In the genomic region with DNA sequence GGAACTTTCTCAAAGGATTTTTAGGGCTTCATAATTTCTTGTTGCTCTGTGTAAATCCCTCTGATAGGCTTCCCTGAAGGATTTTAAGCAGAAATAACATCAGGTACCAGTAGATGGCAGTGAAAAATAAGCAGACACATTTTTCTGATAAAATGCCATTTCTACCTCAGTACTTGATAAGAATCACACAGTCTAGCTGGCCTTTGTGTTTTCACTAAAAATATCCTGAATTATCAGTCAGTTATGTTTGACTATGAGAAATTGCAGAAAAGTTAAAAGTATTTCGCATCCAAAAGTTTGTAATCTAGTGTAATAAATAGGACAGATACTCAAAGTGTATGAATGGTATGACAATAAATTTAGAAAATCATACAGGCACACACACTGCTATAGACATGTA, we compare ENCODE assay signal across 8 cellular contexts.
DNase-seq lines count a peak whose midpoint lies in the region; ATAC-seq and TF ChIP-seq lines count a peak whose summit lies in the region.

No MANE protein-coding gene starts in this region.

- no peaks in the 10 kb centered on the region for H3K36me3 ChIP-seq in CD8-positive, alpha-beta memory T cell (ENCODE audit: insufficient read depth, low read length)

- H3K4me1 ChIP-seq in CD8-positive, alpha-beta memory T cell (ENCODE audit: insufficient read depth, low read length), result no peaks in the 10 kb centered on the region

- no peaks in the 10 kb centered on the region for H3K27me3 Mint-ChIP-seq in WTC11 (ENCODE audit: low read depth)
- peaks cover 0 to 3% of the 10 kb centered on the region in 2 donors for H3K27me3 Mint-ChIP-seq in CD8-positive, alpha-beta memory T cell

- no peaks in the 10 kb centered on the region for H3K9me3 ChIP-seq in CD8-positive, alpha-beta memory T cell (ENCODE audit: low read length)

- H3K4me1 Mint-ChIP-seq in WTC11, result peaks cover 3% of the 10 kb centered on the region; the same call in 1 of the 2 replicates
- no peaks in the 10 kb centered on the region for H3K4me1 Mint-ChIP-seq in CD8-positive, alpha-beta memory T cell

- intact Hi-C loops in left colon (cut with DNase I, micrococcal nuclease), result no loop called here

- H3K4me3 ChIP-seq in GM12865 (ENCODE audit: low read depth, low read length), result no peak overlapping the region
- H3K4me3 ChIP-seq in Jurkat, Clone E6-1 (ENCODE audit: low read length), result no peak overlapping the region
- no peak overlapping the region for H3K4me3 ChIP-seq in CD8-positive, alpha-beta memory T cell (ENCODE audit: low read length)

- DNase-seq in GM12865 (ENCODE audit: low read depth), result peak; percentile 27
- DNase-seq in Jurkat, Clone E6-1 (ENCODE audit: low read depth, low spot score), result peak; percentile 22
- no peak for DNase-seq in WTC11 (ENCODE audit: low spot score)
- DNase-seq in left colon, result no peak
- no peak for DNase-seq in mucosa of gallbladder (ENCODE audit: low spot score)
- DNase-seq in activated T-cell treated with anti-CD3 and anti-CD28 coated beads, Interleukin-2, amount 50 U/mL, for 1 hour, result no peak
- DNase-seq in CD8-positive, alpha-beta memory T cell, result no peak

- TF ChIP-seq CTCF in GM12865 (IDR thresholded peaks at IDR 0.05; ENCODE audit: insufficient read depth, low read depth, low read length, missing control alignments), result peak; percentile 26
- TF ChIP-seq CTCF in WTC11 (IDR thresholded peaks at IDR 0.05), result 0 out of 2 replicates have a peak, but pooled peaks have one; percentile 26

- H3K27ac ChIP-seq in CD8-positive, alpha-beta memory T cell (ENCODE audit: low read depth, low read length), result no peak overlapping the region

- CTCF ChIA-PET in WTC11 (lab: Charles Lee), result interaction anchor here (0.9 to 4.4 kb wide), 8 partner anchors 9 to 216 kb away, joined by 3 to 37 read pairs (median 5); a partner anchor contains a TSS
- CTCF ChIA-PET in CD8-positive, alpha-beta memory T cell (lab: Charles Lee), result no interaction called here

- ATAC-seq in WTC11 (peak; percentile 70), left colon (peak; percentile 47), HG02571 (IDR thresholded peaks at IDR 0.05; ENCODE audit: unreplicated experiment) (no peak)

- H3K27ac Mint-ChIP-seq in WTC11, result no peak overlapping the region
- H3K27ac Mint-ChIP-seq in CD8-positive, alpha-beta memory T cell, result no peak overlapping the region

- H3K27me3 ChIP-seq in CD8-positive, alpha-beta memory T cell (ENCODE audit: insufficient read depth, low read length, poor library complexity, severe bottlenecking), result no peaks in the 10 kb centered on the region

- H3K4me3 Mint-ChIP-seq in WTC11, result no peak overlapping the region
- H3K4me3 Mint-ChIP-seq in CD8-positive, alpha-beta memory T cell, result no peak overlapping the region

- H3K36me3 Mint-ChIP-seq in WTC11, result peaks cover 18% of the 10 kb centered on the region
- H3K36me3 Mint-ChIP-seq in CD8-positive, alpha-beta memory T cell, result peaks cover 9 to 17% (median 15%) of the 10 kb centered on the region in 3 donors

- POLR2A ChIA-PET in WTC11 (lab: Charles Lee), result no interaction called here
- POLR2A ChIA-PET in CD8-positive, alpha-beta memory T cell (lab: Charles Lee), result no interaction called here

- peaks cover 12% of the 10 kb centered on the region for H3K9me3 Mint-ChIP-seq in WTC11
- peaks cover 0 to 4% (median 0%) of the 10 kb centered on the region in 5 donors for H3K9me3 Mint-ChIP-seq in CD8-positive, alpha-beta memory T cell

TF ChIP-seq in WTC11, 78 proteins besides CTCF, POLR2A, EP300 and RAD21:
- no peak for TF ChIP-seq HMGA2 (CRISPR knock-in tag; IDR thresholded peaks at IDR 0.05)
- TF ChIP-seq NR1H2 (CRISPR knock-in tag; IDR thresholded peaks at IDR 0.05), result no peak
- no peak for TF ChIP-seq NR3C1 (CRISPR knock-in tag; conservative IDR thresholded peaks at IDR 0.05; ENCODE audit: low read depth)
- TF ChIP-seq RELA (CRISPR knock-in tag; IDR thresholded peaks at IDR 0.05; ENCODE audit: borderline replicate concordance), result no peak
- TF ChIP-seq ZBTB21 (CRISPR knock-in tag; IDR thresholded peaks at IDR 0.05; ENCODE audit: borderline replicate concordance), result no peak
- no peak for TF ChIP-seq ESRRA (CRISPR knock-in tag; IDR thresholded peaks at IDR 0.05; ENCODE audit: borderline replicate concordance)
- TF ChIP-seq, protein P1, sequence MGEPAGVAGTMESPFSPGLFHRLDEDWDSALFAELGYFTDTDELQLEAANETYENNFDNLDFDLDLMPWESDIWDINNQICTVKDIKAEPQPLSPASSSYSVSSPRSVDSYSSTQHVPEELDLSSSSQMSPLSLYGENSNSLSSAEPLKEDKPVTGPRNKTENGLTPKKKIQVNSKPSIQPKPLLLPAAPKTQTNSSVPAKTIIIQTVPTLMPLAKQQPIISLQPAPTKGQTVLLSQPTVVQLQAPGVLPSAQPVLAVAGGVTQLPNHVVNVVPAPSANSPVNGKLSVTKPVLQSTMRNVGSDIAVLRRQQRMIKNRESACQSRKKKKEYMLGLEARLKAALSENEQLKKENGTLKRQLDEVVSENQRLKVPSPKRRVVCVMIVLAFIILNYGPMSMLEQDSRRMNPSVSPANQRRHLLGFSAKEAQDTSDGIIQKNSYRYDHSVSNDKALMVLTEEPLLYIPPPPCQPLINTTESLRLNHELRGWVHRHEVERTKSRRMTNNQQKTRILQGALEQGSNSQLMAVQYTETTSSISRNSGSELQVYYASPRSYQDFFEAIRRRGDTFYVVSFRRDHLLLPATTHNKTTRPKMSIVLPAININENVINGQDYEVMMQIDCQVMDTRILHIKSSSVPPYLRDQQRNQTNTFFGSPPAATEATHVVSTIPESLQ (CRISPR knock-in tag; IDR thresholded peaks at IDR 0.05), result no peak
- no peak for TF ChIP-seq TCF7 (CRISPR knock-in tag; IDR thresholded peaks at IDR 0.05; ENCODE audit: low read depth)
- TF ChIP-seq, protein P2, sequence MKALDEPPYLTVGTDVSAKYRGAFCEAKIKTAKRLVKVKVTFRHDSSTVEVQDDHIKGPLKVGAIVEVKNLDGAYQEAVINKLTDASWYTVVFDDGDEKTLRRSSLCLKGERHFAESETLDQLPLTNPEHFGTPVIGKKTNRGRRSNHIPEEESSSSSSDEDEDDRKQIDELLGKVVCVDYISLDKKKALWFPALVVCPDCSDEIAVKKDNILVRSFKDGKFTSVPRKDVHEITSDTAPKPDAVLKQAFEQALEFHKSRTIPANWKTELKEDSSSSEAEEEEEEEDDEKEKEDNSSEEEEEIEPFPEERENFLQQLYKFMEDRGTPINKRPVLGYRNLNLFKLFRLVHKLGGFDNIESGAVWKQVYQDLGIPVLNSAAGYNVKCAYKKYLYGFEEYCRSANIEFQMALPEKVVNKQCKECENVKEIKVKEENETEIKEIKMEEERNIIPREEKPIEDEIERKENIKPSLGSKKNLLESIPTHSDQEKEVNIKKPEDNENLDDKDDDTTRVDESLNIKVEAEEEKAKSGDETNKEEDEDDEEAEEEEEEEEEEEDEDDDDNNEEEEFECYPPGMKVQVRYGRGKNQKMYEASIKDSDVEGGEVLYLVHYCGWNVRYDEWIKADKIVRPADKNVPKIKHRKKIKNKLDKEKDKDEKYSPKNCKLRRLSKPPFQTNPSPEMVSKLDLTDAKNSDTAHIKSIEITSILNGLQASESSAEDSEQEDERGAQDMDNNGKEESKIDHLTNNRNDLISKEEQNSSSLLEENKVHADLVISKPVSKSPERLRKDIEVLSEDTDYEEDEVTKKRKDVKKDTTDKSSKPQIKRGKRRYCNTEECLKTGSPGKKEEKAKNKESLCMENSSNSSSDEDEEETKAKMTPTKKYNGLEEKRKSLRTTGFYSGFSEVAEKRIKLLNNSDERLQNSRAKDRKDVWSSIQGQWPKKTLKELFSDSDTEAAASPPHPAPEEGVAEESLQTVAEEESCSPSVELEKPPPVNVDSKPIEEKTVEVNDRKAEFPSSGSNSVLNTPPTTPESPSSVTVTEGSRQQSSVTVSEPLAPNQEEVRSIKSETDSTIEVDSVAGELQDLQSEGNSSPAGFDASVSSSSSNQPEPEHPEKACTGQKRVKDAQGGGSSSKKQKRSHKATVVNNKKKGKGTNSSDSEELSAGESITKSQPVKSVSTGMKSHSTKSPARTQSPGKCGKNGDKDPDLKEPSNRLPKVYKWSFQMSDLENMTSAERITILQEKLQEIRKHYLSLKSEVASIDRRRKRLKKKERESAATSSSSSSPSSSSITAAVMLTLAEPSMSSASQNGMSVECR (CRISPR knock-in tag; IDR thresholded peaks at IDR 0.05; ENCODE audit: borderline replicate concordance), result no peak
- TF ChIP-seq, protein P3, sequence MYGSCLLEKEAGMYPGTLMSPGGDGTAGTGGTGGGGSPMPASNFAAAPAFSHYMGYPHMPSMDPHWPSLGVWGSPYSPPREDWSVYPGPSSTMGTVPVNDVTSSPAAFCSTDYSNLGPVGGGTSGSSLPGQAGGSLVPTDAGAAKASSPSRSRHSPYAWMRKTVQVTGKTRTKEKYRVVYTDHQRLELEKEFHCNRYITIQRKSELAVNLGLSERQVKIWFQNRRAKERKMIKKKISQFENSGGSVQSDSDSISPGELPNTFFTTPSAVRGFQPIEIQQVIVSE (CRISPR knock-in tag; IDR thresholded peaks at IDR 0.05; ENCODE audit: borderline replicate concordance), result no peak
- TF ChIP-seq, protein P4, sequence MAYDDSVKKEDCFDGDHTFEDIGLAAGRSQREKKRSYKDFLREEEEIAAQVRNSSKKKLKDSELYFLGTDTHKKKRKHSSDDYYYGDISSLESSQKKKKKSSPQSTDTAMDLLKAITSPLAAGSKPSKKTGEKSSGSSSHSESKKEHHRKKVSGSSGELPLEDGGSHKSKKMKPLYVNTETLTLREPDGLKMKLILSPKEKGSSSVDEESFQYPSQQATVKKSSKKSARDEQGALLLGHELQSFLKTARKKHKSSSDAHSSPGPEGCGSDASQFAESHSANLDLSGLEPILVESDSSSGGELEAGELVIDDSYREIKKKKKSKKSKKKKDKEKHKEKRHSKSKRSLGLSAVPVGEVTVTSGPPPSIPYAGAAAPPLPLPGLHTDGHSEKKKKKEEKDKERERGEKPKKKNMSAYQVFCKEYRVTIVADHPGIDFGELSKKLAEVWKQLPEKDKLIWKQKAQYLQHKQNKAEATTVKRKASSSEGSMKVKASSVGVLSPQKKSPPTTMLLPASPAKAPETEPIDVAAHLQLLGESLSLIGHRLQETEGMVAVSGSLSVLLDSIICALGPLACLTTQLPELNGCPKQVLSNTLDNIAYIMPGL (CRISPR knock-in tag; IDR thresholded peaks at IDR 0.05), result no peak
- TF ChIP-seq IRF2 (CRISPR knock-in tag; IDR thresholded peaks at IDR 0.05; ENCODE audit: borderline replicate concordance, low read depth), result no peak

Comparison
In these comparisons a context has a peak if more than half of its experiments do, and no peak if none do; other contexts are left out.
1. DNase-seq: peak in GM12865 (single experiment) and Jurkat, Clone E6-1 (single experiment); none in WTC11 (single experiment), left colon (0 of 2), mucosa of gallbladder (single experiment), activated T-cell treated with anti-CD3 and anti-CD28 coated beads, Interleukin-2, amount 50 U/mL, for 1 hour (single experiment) and CD8-positive, alpha-beta memory T cell (0 of 5).